13 cellular contexts compared by ENCODE assay signal in genomic region chr1:19342077-19342775, GRCh38. TPM values are rescaled to one million over a fixed set of nuclear protein-coding genes. Genes with fewer than 3 reads are reported as not detected.
A peak's percentile ranks its signal among the peaks of the same experiment; 100 is the strongest.
DNase-seq lines count a peak whose midpoint lies in the region; ATAC-seq, FAIRE-seq and TF ChIP-seq lines count a peak whose summit lies in the region.
"Had no signal": no experiment of that assay in that cellular context is flagged by ENCODE, and none has a peak within 500 bp of the region (broad histone marks: within the 10 kb centered on the region; RNA-seq: fewer than 3 reads in every experiment).

No MANE protein-coding gene starts in this region.

- peaks cover 16% of the 10 kb centered on the region for H3K36me3 ChIP-seq in astrocyte (ENCODE audit: insufficient read depth, low read length)
- peaks cover 0 to 90% (median 19%) of the 10 kb centered on the region in 9 donors for H3K36me3 ChIP-seq in heart right ventricle
- peaks cover 63 to 89% (median 84%) of the 10 kb centered on the region in 4 donors for H3K36me3 ChIP-seq in stomach

- no peaks in the 10 kb centered on the region for H3K9me3 Mint-ChIP-seq in activated CD4-positive, alpha-beta memory T cell treated with anti-CD3 and anti-CD28 coated beads for 36 hours
- no peaks in the 10 kb centered on the region for H3K9me3 Mint-ChIP-seq in activated CD4-positive, alpha-beta memory T cell treated with anti-CD3 and anti-CD28 coated beads, Interleukin-2, amount 10 ng/mL, durations not matched to agents 7 days and 5 days
- no peaks in the 10 kb centered on the region for H3K9me3 Mint-ChIP-seq in astrocyte (ENCODE audit: unreplicated experiment)
- H3K9me3 Mint-ChIP-seq: CD8-positive, alpha-beta memory T cell had no signal

- no peaks in the 10 kb centered on the region for H3K27me3 Mint-ChIP-seq in activated CD4-positive, alpha-beta memory T cell treated with anti-CD3 and anti-CD28 coated beads for 36 hours
- H3K27me3 Mint-ChIP-seq in activated CD4-positive, alpha-beta memory T cell treated with anti-CD3 and anti-CD28 coated beads, Interleukin-2, amount 10 ng/mL, durations not matched to agents 7 days and 5 days: no peaks in the 10 kb centered on the region
- H3K27me3 Mint-ChIP-seq in astrocyte (ENCODE audit: low read depth, unreplicated experiment): no peaks in the 10 kb centered on the region

- peaks cover 25% of the 10 kb centered on the region for H3K36me3 Mint-ChIP-seq in activated CD4-positive, alpha-beta memory T cell treated with anti-CD3 and anti-CD28 coated beads for 36 hours
- peaks cover 49% of the 10 kb centered on the region for H3K36me3 Mint-ChIP-seq in activated CD4-positive, alpha-beta memory T cell treated with anti-CD3 and anti-CD28 coated beads, Interleukin-2, amount 10 ng/mL, durations not matched to agents 7 days and 5 days (ENCODE audit: low read depth)
- H3K36me3 Mint-ChIP-seq in astrocyte (ENCODE audit: low read depth, unreplicated experiment): peaks cover 14% of the 10 kb centered on the region

- no peak overlapping the region for H3K9ac ChIP-seq in astrocyte (ENCODE audit: low read length)

- H3K4me1 ChIP-seq in astrocyte (ENCODE audit: insufficient read depth, low read length) (peaks cover 6% of the 10 kb centered on the region), heart right ventricle (peaks cover 3 to 31% (median 15%) of the 10 kb centered on the region in 9 donors), stomach (peaks cover 6 to 51% (median 30%) of the 10 kb centered on the region in 4 donors)

- no peak for DNase-seq in activated CD4-positive, alpha-beta memory T cell treated with anti-CD3 and anti-CD28 coated beads for 36 hours
- no peak for DNase-seq in activated CD4-positive, alpha-beta memory T cell treated with anti-CD3 and anti-CD28 coated beads, Interleukin-2, amount 10 ng/mL, durations not matched to agents 7 days and 5 days
- DNase-seq in astrocyte (ENCODE audit: low read depth): no peak
- DNase-seq in heart right ventricle: peak; percentile 36 to 59
- DNase-seq in stomach: no peak
- DNase-seq in NCI-H2107 (lab: John Stamatoyannopoulos, UW): no peak

- no peaks in the 10 kb centered on the region for H3K79me2 ChIP-seq in astrocyte (ENCODE audit: insufficient read depth, low read length)

- no peak for TF ChIP-seq POLR2A in stomach (IDR thresholded peaks at IDR 0.05)

- no peak for TF ChIP-seq CTCF in astrocyte (IDR thresholded peaks at IDR 0.05; ENCODE audit: insufficient read depth, low read depth, low read length)
- TF ChIP-seq CTCF in heart right ventricle (IDR thresholded peaks at IDR 0.05): no peak
- no peak for TF ChIP-seq CTCF in stomach (IDR thresholded peaks at IDR 0.05)

- CTCF ChIA-PET in activated CD4-positive, alpha-beta memory T cell treated with anti-CD3 and anti-CD28 coated beads for 36 hours (lab: Charles Lee): interaction anchor here (0.6 to 5.6 kb wide), 15 partner anchors 9 to 362 kb away, joined by 3 to 53 read pairs (median 4); partner anchors contain the start of gene SLC66A1
- CTCF ChIA-PET in activated CD4-positive, alpha-beta memory T cell treated with anti-CD3 and anti-CD28 coated beads, Interleukin-2, amount 10 ng/mL, durations not matched to agents 7 days and 5 days (lab: Charles Lee): interaction anchor here (0.9 to 1.2 kb wide), 3 partner anchors 23 to 312 kb away, joined by 3 to 4 read pairs (median 3); no protein-coding TSS in a partner anchor

- H3K4me1 Mint-ChIP-seq in activated CD4-positive, alpha-beta memory T cell treated with anti-CD3 and anti-CD28 coated beads for 36 hours (ENCODE audit: low read depth): peaks cover 10% of the 10 kb centered on the region
- peaks cover 6% of the 10 kb centered on the region for H3K4me1 Mint-ChIP-seq in activated CD4-positive, alpha-beta memory T cell treated with anti-CD3 and anti-CD28 coated beads, Interleukin-2, amount 10 ng/mL, durations not matched to agents 7 days and 5 days
- H3K4me1 Mint-ChIP-seq in astrocyte (ENCODE audit: low read depth, unreplicated experiment): peaks cover 9% of the 10 kb centered on the region

- no peak for TF ChIP-seq EP300 in stomach (IDR thresholded peaks at IDR 0.05)

- H4K20me1 ChIP-seq in astrocyte (ENCODE audit: insufficient read depth, low read length): peaks cover 81% of the 10 kb centered on the region

- H3K4me3 ChIP-seq in astrocyte (ENCODE audit: insufficient read depth, low read depth, low read length): no peak overlapping the region
- no peak overlapping the region for H3K4me3 ChIP-seq in heart right ventricle
- H3K4me3 ChIP-seq in stomach: no peak overlapping the region
- H3K4me3 ChIP-seq: mucosa of descending colon, SK-N-MC had no signal

- intact Hi-C loops in activated CD4-positive, alpha-beta memory T cell treated with anti-CD3 and anti-CD28 coated beads for 36 hours (cut with micrococcal nuclease): no loop called here
- intact Hi-C loops in heart right ventricle (cut with DNase I): loop anchor here in 3 of 10 donors (5.0 kb wide), 3 partner anchors 240 to 315 kb away; no protein-coding TSS in a partner anchor
- intact Hi-C loops in stomach (cut with DNase I; ENCODE audit: low total_unique reads): loop anchor here (10.0 kb wide), 1 partner anchor 313 kb away; no protein-coding TSS in a partner anchor

- H3K9me3 ChIP-seq in astrocyte (ENCODE audit: insufficient read depth, low read depth, low read length): no peaks in the 10 kb centered on the region
- no peaks in the 10 kb centered on the region for H3K9me3 ChIP-seq in heart right ventricle
- no peaks in the 10 kb centered on the region for H3K9me3 ChIP-seq in stomach
- H3K9me3 ChIP-seq: mucosa of descending colon had no signal

- H3K4me2 ChIP-seq in astrocyte (ENCODE audit: low read length): no peak overlapping the region

- ATAC-seq in heart right ventricle: peak in 7 of 8 donors; percentile 25 to 65 (median 39)
- ATAC-seq in GM19455 (IDR thresholded peaks at IDR 0.05; ENCODE audit: unreplicated experiment): no peak
- no peak for ATAC-seq in GM19328 (IDR thresholded peaks at IDR 0.05; ENCODE audit: unreplicated experiment)

- no peak overlapping the region for H3K27ac ChIP-seq in astrocyte (ENCODE audit: low read depth, low read length)
- peak overlapping the region in 5 of 10 donors; percentile 20 to 32 (median 25) for H3K27ac ChIP-seq in heart right ventricle
- H3K27ac ChIP-seq in stomach: peak overlapping the region in 3 of 5 donors; percentile 4 to 41 (median 24)
- H3K27ac ChIP-seq: SK-N-MC had no signal

- H3K27me3 ChIP-seq in astrocyte (ENCODE audit: insufficient read depth, low read length): no peaks in the 10 kb centered on the region
- H3K27me3 ChIP-seq in heart right ventricle: no peaks in the 10 kb centered on the region
- H3K27me3 ChIP-seq in stomach: no peaks in the 10 kb centered on the region

- 79 to 85% methylated on average over 28 of the region's 28 CpGs for WGBS in heart right ventricle, 2 donors
- WGBS in stomach, 5 donors: 83 to 92% (median 89%) methylated on average over 23 to 28 of the region's 28 CpGs

- no peak for FAIRE-seq in astrocyte (lab: Jason Lieb, UNC)
- FAIRE-seq: A204.1, kidney had no signal

- H3K27ac Mint-ChIP-seq in activated CD4-positive, alpha-beta memory T cell treated with anti-CD3 and anti-CD28 coated beads for 36 hours: peak overlapping the region; percentile 0
- no peak overlapping the region for H3K27ac Mint-ChIP-seq in activated CD4-positive, alpha-beta memory T cell treated with anti-CD3 and anti-CD28 coated beads, Interleukin-2, amount 10 ng/mL, durations not matched to agents 7 days and 5 days
- H3K27ac Mint-ChIP-seq in astrocyte (ENCODE audit: unreplicated experiment): peak overlapping the region; percentile 41

- POLR2A ChIA-PET in activated CD4-positive, alpha-beta memory T cell treated with anti-CD3 and anti-CD28 coated beads for 36 hours (lab: Charles Lee): no interaction called here
- POLR2A ChIA-PET in activated CD4-positive, alpha-beta memory T cell treated with anti-CD3 and anti-CD28 coated beads, Interleukin-2, amount 10 ng/mL, durations not matched to agents 7 days and 5 days (lab: Charles Lee): no interaction called here

- H2AFZ ChIP-seq in astrocyte (ENCODE audit: low read depth, low read length): no peak overlapping the region

- no peak overlapping the region for H3K4me3 Mint-ChIP-seq in activated CD4-positive, alpha-beta memory T cell treated with anti-CD3 and anti-CD28 coated beads for 36 hours
- H3K4me3 Mint-ChIP-seq in activated CD4-positive, alpha-beta memory T cell treated with anti-CD3 and anti-CD28 coated beads, Interleukin-2, amount 10 ng/mL, durations not matched to agents 7 days and 5 days: no peak overlapping the region
- H3K4me3 Mint-ChIP-seq in astrocyte (ENCODE audit: unreplicated experiment): no peak overlapping the region

RNA-seq across cellular contexts. Expression of gene SLC66A1, which starts 30.1 kb away (rescaled TPM):
- 1 to 10 TPM; 6.8 to 7.9 TPM for total RNA-seq in activated CD4-positive, alpha-beta memory T cell treated with anti-CD3 and anti-CD28 coated beads for 36 hours
- total RNA-seq in activated CD4-positive, alpha-beta memory T cell treated with anti-CD3 and anti-CD28 coated beads, Interleukin-2, amount 10 ng/mL, durations not matched to agents 7 days and 5 days: 1 to 10 TPM; 6.7 to 6.8 TPM
- total RNA-seq in astrocyte (17.4 and 21.5 TPM in 2 replicates), heart right ventricle (1 to 10 TPM; 4.2 to 7.8 (median 6.5) TPM), stomach (10 to 100 TPM in 2 of 5 donors, 1 to 10 TPM in 3; 1.8 to 14.5 (median 9.1) TPM)
- polyA plus RNA-seq in heart right ventricle (10 to 100 TPM; 16.9 to 18.0 TPM), stomach (10 to 100 TPM; 10.1 to 11.9 (median 11.1) TPM)

RNA-seq across cellular contexts. Expression of gene AKR7A2, which starts 30.3 kb away (rescaled TPM):
- total RNA-seq in activated CD4-positive, alpha-beta memory T cell treated with anti-CD3 and anti-CD28 coated beads for 36 hours: 10 to 100 TPM; 45.5 to 49.4 TPM
- 10 to 100 TPM; 43.0 to 43.9 TPM for total RNA-seq in activated CD4-positive, alpha-beta memory T cell treated with anti-CD3 and anti-CD28 coated beads, Interleukin-2, amount 10 ng/mL, durations not matched to agents 7 days and 5 days
- 30.3 and 33.9 TPM in 2 replicates for total RNA-seq in astrocyte
- total RNA-seq in heart right ventricle: 10 to 100 TPM; 30.6 to 48.5 (median 43.3) TPM
- 10 to 100 TPM in 1 of 2 donors, 1 to 10 TPM in 1; 6.8 to 26.2 TPM for polyA plus RNA-seq in heart right ventricle
- 100 to 1,000 TPM in 1 of 5 donors, 10 to 100 TPM in 3, not detected in 1; 18.7 to 108 (median 45.8) TPM for total RNA-seq in stomach
- polyA plus RNA-seq in stomach: 10 to 100 TPM; 33.4 to 71.2 (median 48.6) TPM

RNA-seq across cellular contexts. Expression of gene AKR7A3, which starts 53.7 kb away (rescaled TPM):
- under 1 TPM; 0.80 to 0.88 TPM for total RNA-seq in activated CD4-positive, alpha-beta memory T cell treated with anti-CD3 and anti-CD28 coated beads for 36 hours
- under 1 TPM; 0.20 to 0.48 TPM for total RNA-seq in activated CD4-positive, alpha-beta memory T cell treated with anti-CD3 and anti-CD28 coated beads, Interleukin-2, amount 10 ng/mL, durations not matched to agents 7 days and 5 days
- total RNA-seq in astrocyte (0.20 and 0.55 TPM in 2 replicates), heart right ventricle (under 1 TPM in 8 of 10 donors, not detected in 2; 0.13 to 0.42 (median 0.24) TPM), stomach (100 to 1,000 TPM in 2 of 5 donors, 10 to 100 TPM in 3; 24.0 to 269 (median 86.9) TPM)
- polyA plus RNA-seq in heart right ventricle (under 1 TPM; 0.22 to 0.66 TPM), stomach (100 to 1,000 TPM; 142 to 510 (median 148) TPM)
- polyA plus RNA-seq: CD8-positive, alpha-beta memory T cell had no signal

Comparison
In these comparisons a context has a peak if more than half of its experiments do, and no peak if none do; other contexts are left out.
1. DNase-seq: peak in heart right ventricle (2 of 2); none in activated CD4-positive, alpha-beta memory T cell treated with anti-CD3 and anti-CD28 coated beads for 36 hours (single experiment), activated CD4-positive, alpha-beta memory T cell treated with anti-CD3 and anti-CD28 coated beads, Interleukin-2, amount 10 ng/mL, durations not matched to agents 7 days and 5 days (single experiment), astrocyte (single experiment), stomach (single experiment) and NCI-H2107 (single experiment).
2. ATAC-seq: peak in heart right ventricle (7 of 8); none in GM19455 (single experiment) and GM19328 (single experiment).
3. RNA of gene AKR7A3, which starts 53.7 kb away (total RNA-seq): 24.0 to 269 TPM in stomach; 0.80 to 0.88 TPM in activated CD4-positive, alpha-beta memory T cell treated with anti-CD3 and anti-CD28 coated beads for 36 hours, 0.20 to 0.48 TPM in activated CD4-positive, alpha-beta memory T cell treated with anti-CD3 and anti-CD28 coated beads, Interleukin-2, amount 10 ng/mL, durations not matched to agents 7 days and 5 days, 0.20 to 0.55 TPM in astrocyte and 0.13 to 0.42 TPM in heart right ventricle; every median in the first group is over 10 times any median in the second.